ENCODE assay signal across 1 cellular context in genomic region chr1:121519042-121519755, GRCh38.
TF ChIP-seq lines count a peak whose summit lies in the region.

No MANE protein-coding gene starts in this region.

TF ChIP-seq in HEK293, 187 proteins besides CTCF, POLR2A, EP300 and RAD21 (continued from another document):
- TF ChIP-seq ZNF394 (tag by site-specific recombination; IDR thresholded peaks at IDR 0.05; ENCODE audit: borderline replicate concordance) (peak; percentile 97), ZXDB (tag by site-specific recombination; IDR thresholded peaks at IDR 0.05) (peak; percentile 48; the same call in 1 of the 2 replicates), ZNF600 (tag by site-specific recombination; IDR thresholded peaks at IDR 0.05) (peak; percentile 49; the same call in 1 of the 2 replicates), GLIS1 (tag by site-specific recombination; IDR thresholded peaks at IDR 0.05) (peak; percentile 32; the same call in 1 of the 2 replicates), MZF1 (tag by site-specific recombination; IDR thresholded peaks at IDR 0.05; ENCODE audit: borderline replicate concordance) (no peak), ZBTB20 (tag by site-specific recombination; IDR thresholded peaks at IDR 0.05) (peak; percentile 91), ZNF677 (tag by site-specific recombination; IDR thresholded peaks at IDR 0.05) (no peak), KLF9 (tag by site-specific recombination; IDR thresholded peaks at IDR 0.05; ENCODE audit: low read depth) (peak; percentile 17; the same call in 1 of the 2 replicates), PATZ1 (tag by site-specific recombination; IDR thresholded peaks at IDR 0.05) (peak; percentile 88), ZNF324 (tag by site-specific recombination; IDR thresholded peaks at IDR 0.05) (no peak), ZNF354C (tag by site-specific recombination; IDR thresholded peaks at IDR 0.05; ENCODE audit: borderline replicate concordance, low read depth) (no peak), AEBP2 (tag by site-specific recombination; IDR thresholded peaks at IDR 0.05; ENCODE audit: borderline replicate concordance) (no peak), ZBTB44 (tag by site-specific recombination; IDR thresholded peaks at IDR 0.05) (no peak), ZNF530 (tag by site-specific recombination; IDR thresholded peaks at IDR 0.05; ENCODE audit: low read depth) (no peak), ZNF311 (tag by site-specific recombination; IDR thresholded peaks at IDR 0.05; ENCODE audit: borderline replicate concordance) (no peak), ZNF416 (tag by site-specific recombination; IDR thresholded peaks at IDR 0.05) (no peak), ZNF266 (tag by site-specific recombination; IDR thresholded peaks at IDR 0.05; ENCODE audit: low read depth) (no peak), PRDM10 (tag by site-specific recombination; IDR thresholded peaks at IDR 0.05) (no peak), ZNF155 (tag by site-specific recombination; IDR thresholded peaks at IDR 0.05) (no peak), INSM2 (tag by site-specific recombination; IDR thresholded peaks at IDR 0.05) (no peak), ZBTB26 (tag by site-specific recombination; optimal IDR thresholded peaks at IDR 0.05) (peak; percentile 100), ZNF776 (tag by site-specific recombination; IDR thresholded peaks at IDR 0.05; ENCODE audit: borderline replicate concordance) (no peak), ZNF366 (tag by site-specific recombination; conservative IDR thresholded peaks at IDR 0.05) (no peak; the same call in 1 of the 2 replicates), ZNF510 (tag by site-specific recombination; IDR thresholded peaks at IDR 0.05; ENCODE audit: insufficient replicate concordance) (no peak), ZNF221 (tag by site-specific recombination; IDR thresholded peaks at IDR 0.05; ENCODE audit: borderline replicate concordance) (no peak), ZNF585B (tag by site-specific recombination; IDR thresholded peaks at IDR 0.05) (no peak), ZNF350 (tag by site-specific recombination; IDR thresholded peaks at IDR 0.05) (no peak), PRDM2 (tag by site-specific recombination; IDR thresholded peaks at IDR 0.05; ENCODE audit: borderline replicate concordance) (no peak; the same call in 1 of the 2 replicates), ZNF174 (tag by site-specific recombination; IDR thresholded peaks at IDR 0.05) (no peak), BCL11B (tag by site-specific recombination; IDR thresholded peaks at IDR 0.05; ENCODE audit: low read depth) (no peak), ZNF302 (tag by site-specific recombination; IDR thresholded peaks at IDR 0.05; ENCODE audit: low read depth) (no peak), ZNF16 (tag by site-specific recombination; IDR thresholded peaks at IDR 0.05; ENCODE audit: low read depth) (no peak), ZNF423 (tag by site-specific recombination; IDR thresholded peaks at IDR 0.05) (no peak), ZNF707 (tag by site-specific recombination; IDR thresholded peaks at IDR 0.05) (no peak), PBX3 (CRISPR knock-in tag; IDR thresholded peaks at IDR 0.05) (peak; percentile 80)
